Comparison of ENCODE assay signal across 9 cellular contexts in the genomic region with DNA sequence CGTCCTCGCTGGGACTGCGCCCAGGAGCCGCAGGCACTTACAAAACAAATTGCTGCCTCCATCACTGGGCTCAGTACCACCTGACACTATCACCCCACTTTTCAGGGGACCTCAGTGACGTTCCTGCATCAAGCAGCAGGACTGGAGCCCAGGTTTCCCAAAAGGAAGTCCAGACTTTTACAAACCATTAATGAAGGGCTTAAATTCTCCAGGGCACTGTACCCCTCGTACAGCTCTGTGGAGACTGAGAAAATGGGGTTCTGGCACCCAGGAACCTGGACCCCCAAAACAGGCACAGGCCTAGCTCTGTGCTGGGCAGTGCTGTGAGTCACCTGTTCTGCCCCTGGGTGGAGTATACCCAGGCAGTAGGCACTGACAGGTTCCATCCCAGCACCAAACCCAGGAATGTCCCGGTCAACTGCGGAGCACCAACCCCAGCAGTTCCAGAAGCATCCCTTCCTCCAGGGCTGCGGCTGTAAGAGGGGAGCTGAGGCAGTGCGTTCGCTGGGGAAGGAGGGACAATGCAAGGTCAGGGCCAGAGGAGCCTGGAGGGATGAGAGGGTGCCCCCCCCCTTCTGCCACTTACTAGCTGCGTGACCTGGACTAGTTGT. TPM values are rescaled to one million over a fixed set of nuclear protein-coding genes. Genes with fewer than 3 reads are reported as not detected.
DNase-seq lines count a peak whose midpoint lies in the region; ATAC-seq and TF ChIP-seq lines count a peak whose summit lies in the region.
"Had no signal": no experiment of that assay in that cellular context is flagged by ENCODE, and none has a peak within 500 bp of the region (broad histone marks: within the 10 kb centered on the region; RNA-seq: fewer than 3 reads in every experiment).

No MANE protein-coding gene starts in this region.

- H3K27ac Mint-ChIP-seq in Caco-2 (ENCODE audit: unreplicated experiment) (peak overlapping the region; percentile 87), MCF 10A (ENCODE audit: low read depth, unreplicated experiment) (no peak overlapping the region), neural progenitor cell (no peak overlapping the region)

- intact Hi-C loops in Caco-2 (cut with micrococcal nuclease; ENCODE audit: unreplicated experiment) (loop anchor here (1.0 to 5.0 kb wide), 6 partner anchors 14 to 285 kb away; partner anchors contain the start of gene SFXN5), MCF 10A (cut with micrococcal nuclease) (loop anchor here (1.0 to 10.0 kb wide), 6 partner anchors 35 to 403 kb away; no protein-coding TSS in a partner anchor), Right ventricle myocardium superior (cut with DNase I) (loop anchor here (5.0 kb wide), 2 partner anchors 105 to 285 kb away; partner anchors contain the start of gene SFXN5)

- ATAC-seq in HG03442 (IDR thresholded peaks at IDR 0.05; ENCODE audit: unreplicated experiment) (peak; percentile 6), GM21619 (IDR thresholded peaks at IDR 0.05; ENCODE audit: unreplicated experiment) (no peak), GM21576 (IDR thresholded peaks at IDR 0.05; ENCODE audit: unreplicated experiment) (no peak), HG03280 (IDR thresholded peaks at IDR 0.05; ENCODE audit: unreplicated experiment) (no peak), Right ventricle myocardium superior (ENCODE audit: poor library complexity) (no peak)

- peaks cover 10% of the 10 kb centered on the region for H3K4me1 Mint-ChIP-seq in Caco-2 (ENCODE audit: low read depth, unreplicated experiment)
- H3K4me1 Mint-ChIP-seq in MCF 10A (ENCODE audit: insufficient read depth, unreplicated experiment): peaks cover 9% of the 10 kb centered on the region
- peaks cover 18% of the 10 kb centered on the region for H3K4me1 Mint-ChIP-seq in neural progenitor cell

- no peak overlapping the region for H3K9ac ChIP-seq in neural progenitor cell

- H3K36me3 Mint-ChIP-seq in Caco-2 (ENCODE audit: insufficient read depth, unreplicated experiment) (peaks cover 12% of the 10 kb centered on the region), MCF 10A (ENCODE audit: insufficient read depth, unreplicated experiment) (no peaks in the 10 kb centered on the region), neural progenitor cell (peaks cover 2% of the 10 kb centered on the region)

- H3K27me3 Mint-ChIP-seq in Caco-2 (ENCODE audit: insufficient read depth, unreplicated experiment): peaks cover 6% of the 10 kb centered on the region
- peaks cover 52% of the 10 kb centered on the region for H3K27me3 Mint-ChIP-seq in MCF 10A (ENCODE audit: insufficient read depth, unreplicated experiment)
- peaks cover 38% of the 10 kb centered on the region for H3K27me3 Mint-ChIP-seq in neural progenitor cell (ENCODE audit: insufficient read depth, low read depth)

- peak overlapping the region; percentile 79 for H3K4me2 ChIP-seq in neural progenitor cell

- CTCF ChIA-PET in Caco-2 (lab: Charles Lee): interaction anchor here (0.5 to 4.0 kb wide), 41 partner anchors 8 to 1387 kb away, joined by 3 to 105 read pairs (median 5); partner anchors contain the start of genes CCT7, EMX1, NOTO and PRADC1
- CTCF ChIA-PET in MCF 10A (lab: Yijun Ruan, JAX): interaction anchor here (0.6 to 3.9 kb wide), 52 partner anchors 8 to 1126 kb away, joined by 3 to 43 read pairs (median 5); partner anchors contain the start of genes RAB11FIP5 and SMYD5

- peaks cover 20% of the 10 kb centered on the region for H4K20me1 ChIP-seq in neural progenitor cell (ENCODE audit: low read depth)

- DNase-seq in Caco-2 (no peak), MCF 10A (ENCODE audit: unreplicated experiment) (peak; percentile 12), neural progenitor cell (ENCODE audit: low spot score) (peak; percentile 16), Right ventricle myocardium superior (no peak)

- H3K27me3 ChIP-seq in Caco-2 (replicated peaks; ENCODE audit: control insufficient read depth, insufficient read depth, low read length) (no peaks in the 10 kb centered on the region), neural progenitor cell (peaks cover 95% of the 10 kb centered on the region)

- H3K9me3 ChIP-seq in Caco-2 (no peaks in the 10 kb centered on the region), neural progenitor cell (ENCODE audit: low read depth) (no peaks in the 10 kb centered on the region)

- H3K4me3 ChIP-seq in Caco-2 (ENCODE audit: low read depth, low read length): no peak overlapping the region
- H3K4me3 ChIP-seq in neural progenitor cell: peak overlapping the region; percentile 46

- peak overlapping the region; percentile 7 for H2AFZ ChIP-seq in neural progenitor cell (replicated peaks)

- H3K9me3 Mint-ChIP-seq in Caco-2 (ENCODE audit: unreplicated experiment) (no peaks in the 10 kb centered on the region), MCF 10A (ENCODE audit: unreplicated experiment) (no peaks in the 10 kb centered on the region), neural progenitor cell (peaks cover 2% of the 10 kb centered on the region)

- no peak for TF ChIP-seq CTCF in Caco-2 (IDR thresholded peaks at IDR 0.05; ENCODE audit: insufficient read depth in 1 of 2, low read depth in 1 of 2, low read length in 1 of 2, severe bottlenecking in 1 of 2, unreplicated experiment in 1 of 2)
- TF ChIP-seq CTCF in MCF 10A (IDR thresholded peaks at IDR 0.05; ENCODE audit: unreplicated experiment): no peak
- TF ChIP-seq CTCF in neural progenitor cell (IDR thresholded peaks at IDR 0.05): no peak

- H3K36me3 ChIP-seq in Caco-2 (ENCODE audit: control insufficient read depth, insufficient read depth, low read length) (no peaks in the 10 kb centered on the region), neural progenitor cell (no peaks in the 10 kb centered on the region)

- H3K4me3 Mint-ChIP-seq in Caco-2 (ENCODE audit: unreplicated experiment) (peak overlapping the region; percentile 94), MCF 10A (ENCODE audit: unreplicated experiment) (peak overlapping the region; percentile 86), neural progenitor cell (peak overlapping the region; percentile 89)

- H3K79me2 ChIP-seq in neural progenitor cell (ENCODE audit: low read depth): no peaks in the 10 kb centered on the region

- POLR2A ChIA-PET in Caco-2 (lab: Charles Lee): interaction anchor here (0.6 to 1.3 kb wide), 2 partner anchors 35 to 60 kb away, joined by 4 to 10 read pairs; no protein-coding TSS in a partner anchor
- POLR2A ChIA-PET in MCF 10A (lab: Yijun Ruan, JAX): interaction anchor here (0.6 to 1.5 kb wide), 8 partner anchors 10 to 125 kb away, joined by 3 to 9 read pairs (median 3); no protein-coding TSS in a partner anchor

- peaks cover 18% of the 10 kb centered on the region for H3F3A ChIP-seq in neural progenitor cell (ENCODE audit: low read depth)

- no peak overlapping the region for H3K27ac ChIP-seq in neural progenitor cell

- BruUV-seq in Caco-2 (replicated peaks; lab: Mats Ljungman, UMichigan) (no TSS peak), MCF 10A (replicated peaks; lab: Mats Ljungman, UMichigan) (no TSS peak)

- H3K4me1 ChIP-seq in Caco-2: peaks cover 28% of the 10 kb centered on the region
- peaks cover 14% of the 10 kb centered on the region for H3K4me1 ChIP-seq in neural progenitor cell

RNA-seq across cellular contexts. Expression of gene NOTO, which starts 24.6 kb away (rescaled TPM):
- total RNA-seq in Caco-2 (2022): 0.12 TPM in 1 of 2 replicates, not detected in the other
- total RNA-seq in MCF 10A (2022): not detected in 2 replicates
- total RNA-seq in neural progenitor cell (ENCODE audit: low replicate concordance): not detected in 2 replicates
- not detected for total RNA-seq in Right ventricle myocardium superior
- total RNA-seq: mononuclear cell had no signal

RNA-seq across cellular contexts. Expression of gene SMYD5, which starts 36.3 kb away (rescaled TPM):
- total RNA-seq in Caco-2 (2022): 53.1 and 65.8 TPM in 2 replicates
- 26.5 and 34.4 TPM in 2 replicates for total RNA-seq in MCF 10A (2022)
- total RNA-seq in neural progenitor cell (ENCODE audit: low replicate concordance): 21.0 and 31.4 TPM in 2 replicates
- 15.5 TPM for total RNA-seq in Right ventricle myocardium superior

RNA-seq across cellular contexts. Expression of gene PRADC1, which starts 55.3 kb away (rescaled TPM):
- total RNA-seq in Caco-2 (2022): 24.1 and 25.4 TPM in 2 replicates
- total RNA-seq in MCF 10A (2022): 9.5 and 13.5 TPM in 2 replicates
- 3.9 and 8.2 TPM in 2 replicates for total RNA-seq in neural progenitor cell (ENCODE audit: low replicate concordance)
- total RNA-seq in Right ventricle myocardium superior: 91.6 TPM

RNA-seq across cellular contexts. Expression of gene CCT7, which starts 56.4 kb away (rescaled TPM):
- total RNA-seq in Caco-2 (2022) (450 and 505 TPM in 2 replicates), MCF 10A (2022) (468 and 495 TPM in 2 replicates), neural progenitor cell (ENCODE audit: low replicate concordance) (365 and 456 TPM in 2 replicates), Right ventricle myocardium superior (194 TPM)

Comparison
In these comparisons a context has a peak if more than half of its experiments do, and no peak if none do; other contexts are left out.
1. DNase-seq: peak in MCF 10A (single experiment) and neural progenitor cell (single experiment); none in Caco-2 (0 of 2) and Right ventricle myocardium superior (single experiment).
2. Peak in every context shown above with its lines, with median percentiles within 50 percentile points of each other: H3K4me3 Mint-ChIP-seq.